1 cellular context compared by ENCODE assay signal in the genomic region with DNA sequence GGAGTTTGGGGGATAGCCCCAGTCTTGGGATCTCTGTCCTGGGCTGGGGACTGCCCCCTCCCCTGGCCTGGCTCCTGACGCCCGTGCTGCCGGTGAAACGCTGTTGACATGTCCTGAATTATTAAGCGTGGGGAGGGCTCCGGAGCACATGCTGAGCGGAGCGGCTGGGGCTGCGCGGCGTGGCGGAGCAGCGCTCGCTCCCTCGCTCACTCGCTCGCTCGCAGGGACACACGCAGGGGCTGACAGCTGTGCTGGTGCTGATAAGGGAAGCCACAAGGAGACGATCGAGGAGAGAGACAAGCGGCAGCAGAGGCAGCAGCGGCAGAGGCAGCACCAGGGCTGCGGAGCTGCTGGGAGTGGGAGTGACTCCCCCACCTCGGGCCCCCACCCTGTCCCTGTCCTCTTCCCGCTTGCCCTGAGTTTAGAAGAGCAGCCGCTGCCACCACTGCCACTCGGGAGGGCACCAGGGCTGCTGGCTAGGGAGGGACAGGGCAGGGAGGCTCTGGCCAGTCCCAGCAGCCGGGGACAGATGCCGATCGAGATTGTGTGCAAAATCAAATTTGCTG.
TF ChIP-seq lines count a peak whose summit lies in the region.

A gene with protein sequence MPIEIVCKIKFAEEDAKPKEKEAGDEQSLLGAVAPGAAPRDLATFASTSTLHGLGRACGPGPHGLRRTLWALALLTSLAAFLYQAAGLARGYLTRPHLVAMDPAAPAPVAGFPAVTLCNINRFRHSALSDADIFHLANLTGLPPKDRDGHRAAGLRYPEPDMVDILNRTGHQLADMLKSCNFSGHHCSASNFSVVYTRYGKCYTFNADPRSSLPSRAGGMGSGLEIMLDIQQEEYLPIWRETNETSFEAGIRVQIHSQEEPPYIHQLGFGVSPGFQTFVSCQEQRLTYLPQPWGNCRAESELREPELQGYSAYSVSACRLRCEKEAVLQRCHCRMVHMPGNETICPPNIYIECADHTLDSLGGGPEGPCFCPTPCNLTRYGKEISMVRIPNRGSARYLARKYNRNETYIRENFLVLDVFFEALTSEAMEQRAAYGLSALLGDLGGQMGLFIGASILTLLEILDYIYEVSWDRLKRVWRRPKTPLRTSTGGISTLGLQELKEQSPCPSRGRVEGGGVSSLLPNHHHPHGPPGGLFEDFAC (plus strand): TSS at position 287 of the 566 bp plus-strand sequence. CDS start 243 bp downstream, at position 530.

TF ChIP-seq in K562, 482 proteins besides CTCF, POLR2A, EP300 and RAD21 (continued from another document and continues in another):
- TF ChIP-seq, protein P1, sequence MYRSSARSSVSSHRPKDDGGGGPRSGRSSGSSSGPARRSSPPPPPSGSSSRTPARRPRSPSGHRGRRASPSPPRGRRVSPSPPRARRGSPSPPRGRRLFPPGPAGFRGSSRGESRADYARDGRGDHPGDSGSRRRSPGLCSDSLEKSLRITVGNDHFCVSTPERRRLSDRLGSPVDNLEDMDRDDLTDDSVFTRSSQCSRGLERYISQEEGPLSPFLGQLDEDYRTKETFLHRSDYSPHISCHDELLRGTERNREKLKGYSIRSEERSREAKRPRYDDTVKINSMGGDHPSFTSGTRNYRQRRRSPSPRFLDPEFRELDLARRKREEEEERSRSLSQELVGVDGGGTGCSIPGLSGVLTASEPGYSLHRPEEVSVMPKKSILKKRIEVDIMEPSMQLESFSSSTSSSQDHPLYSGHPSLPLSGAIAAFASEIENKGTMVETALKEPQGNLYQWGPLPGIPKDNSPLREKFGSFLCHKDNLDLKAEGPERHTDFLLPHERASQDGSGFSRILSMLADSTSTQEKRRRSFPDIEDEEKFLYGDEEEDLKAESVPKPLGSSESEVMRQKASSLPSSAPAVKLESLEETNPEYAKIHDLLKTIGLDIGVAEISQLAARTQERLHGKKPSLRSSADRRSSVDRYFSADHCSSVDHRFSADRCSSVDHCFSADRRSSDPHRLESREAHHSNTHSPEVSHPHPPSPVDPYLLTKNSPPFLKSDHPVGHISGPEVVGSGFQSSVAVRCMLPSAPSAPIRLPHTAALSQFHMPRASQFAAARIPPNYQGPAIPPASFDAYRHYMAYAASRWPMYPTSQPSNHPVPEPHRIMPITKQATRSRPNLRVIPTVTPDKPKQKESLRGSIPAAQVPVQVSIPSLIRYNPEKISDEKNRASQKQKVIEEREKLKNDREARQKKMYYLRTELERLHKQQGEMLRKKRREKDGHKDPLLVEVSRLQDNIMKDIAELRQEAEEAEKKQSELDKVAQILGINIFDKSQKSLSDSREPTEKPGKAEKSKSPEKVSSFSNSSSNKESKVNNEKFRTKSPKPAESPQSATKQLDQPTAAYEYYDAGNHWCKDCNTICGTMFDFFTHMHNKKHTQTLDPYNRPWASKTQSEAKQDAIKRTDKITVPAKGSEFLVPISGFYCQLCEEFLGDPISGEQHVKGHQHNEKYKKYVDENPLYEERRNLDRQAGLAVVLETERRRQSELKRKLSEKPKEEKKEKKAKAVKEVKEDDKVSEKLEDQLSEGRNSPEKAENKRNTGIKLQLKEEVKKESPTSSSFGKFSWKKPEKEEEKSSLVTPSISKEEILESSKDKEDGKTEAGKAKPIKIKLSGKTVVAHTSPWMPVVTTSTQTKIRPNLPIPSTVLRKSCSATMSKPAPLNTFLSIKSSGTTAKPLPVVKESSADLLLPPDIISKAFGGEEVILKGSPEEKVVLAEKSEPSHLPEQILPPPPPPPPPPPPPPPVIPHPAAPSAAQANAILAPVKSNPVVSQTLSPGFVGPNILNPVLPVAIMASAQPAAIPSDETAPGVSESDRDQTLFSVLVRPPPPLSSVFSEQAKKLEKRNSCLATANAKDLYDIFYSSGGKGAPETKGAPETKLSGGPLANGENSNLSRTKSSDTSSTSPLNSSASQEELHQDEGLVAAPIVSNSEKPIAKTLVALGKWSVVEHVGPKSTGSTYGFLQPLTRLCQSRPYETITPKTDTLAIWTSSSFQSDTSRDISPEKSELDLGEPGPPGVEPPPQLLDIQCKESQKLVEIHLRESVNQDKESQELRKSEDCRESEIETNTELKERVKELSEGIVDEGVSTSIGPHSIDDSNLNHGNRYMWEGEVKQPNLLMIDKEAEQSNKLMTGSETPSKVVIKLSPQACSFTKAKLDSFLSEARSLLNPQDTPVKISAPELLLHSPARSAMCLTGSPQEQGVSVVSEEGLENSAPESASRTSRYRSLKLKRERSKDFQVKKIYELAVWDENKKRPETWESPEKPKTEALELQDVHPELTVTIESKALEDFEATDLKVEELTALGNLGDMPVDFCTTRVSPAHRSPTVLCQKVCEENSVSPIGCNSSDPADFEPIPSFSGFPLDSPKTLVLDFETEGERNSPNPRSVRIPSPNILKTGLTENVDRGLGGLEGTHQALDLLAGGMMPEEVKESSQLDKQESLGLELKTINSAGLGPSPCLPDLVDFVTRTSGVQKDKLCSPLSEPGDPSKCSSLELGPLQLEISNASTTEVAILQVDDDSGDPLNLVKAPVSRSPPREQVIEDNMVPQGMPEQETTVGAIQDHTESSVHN (IDR thresholded peaks at IDR 0.05; ENCODE audit: borderline replicate concordance in 1 of 2, low read depth in 1 of 2): peak in 1 of 2 experiments; percentile 78; a peak in 1 of 4 replicates
- TF ChIP-seq FIP1L1 (IDR thresholded peaks at IDR 0.05; ENCODE audit: low read depth, low read length, poor library complexity, severe bottlenecking) (no peak), HDAC6 (IDR thresholded peaks at IDR 0.05; ENCODE audit: low read depth, low read length) (no peak), ATF7 (IDR thresholded peaks at IDR 0.05) (peak; percentile 68), XRCC3 (IDR thresholded peaks at IDR 0.05) (no peak), FOXJ2 (tag; IDR thresholded peaks at IDR 0.05) (peak; percentile 85; the same call in 1 of the 2 replicates), HSF4 (CRISPR knock-in tag; IDR thresholded peaks at IDR 0.05; ENCODE audit: borderline replicate concordance) (no peak), TCF7L2 (IDR thresholded peaks at IDR 0.05; ENCODE audit: low read depth, low read length) (no peak), ETV6 (IDR thresholded peaks at IDR 0.05; ENCODE audit: borderline replicate concordance in 1 of 2, low read depth in 2 of 2, low read length in 1 of 2) (no peak), ETV6 (CRISPR knock-in tag; IDR thresholded peaks at IDR 0.05; ENCODE audit: borderline replicate concordance) (no peak), ZNF217 (CRISPR knock-in tag; IDR thresholded peaks at IDR 0.05) (no peak), NR1H2 (CRISPR knock-in tag; IDR thresholded peaks at IDR 0.05) (no peak), ETV5 (CRISPR knock-in tag; IDR thresholded peaks at IDR 0.05; ENCODE audit: low read depth) (peak; percentile 46; the same call in 1 of the 2 replicates), ATF2 (CRISPR knock-in tag; IDR thresholded peaks at IDR 0.05) (no peak), ZSCAN32 (CRISPR knock-in tag; IDR thresholded peaks at IDR 0.05) (no peak; the same call in 1 of the 2 replicates), KDM2B (CRISPR knock-in tag; IDR thresholded peaks at IDR 0.05) (no peak), ILK (tag; IDR thresholded peaks at IDR 0.05; ENCODE audit: borderline replicate concordance, low read depth) (no peak), TRIM24 (IDR thresholded peaks at IDR 0.05) (peak; percentile 67 to 82; a peak in 3 of 4 replicates), TFAP4 (CRISPR knock-in tag; IDR thresholded peaks at IDR 0.05; ENCODE audit: borderline replicate concordance) (peak; percentile 99), ZNF146 (CRISPR knock-in tag; IDR thresholded peaks at IDR 0.05; ENCODE audit: unreplicated experiment) (no peak), GABPA (tag; conservative IDR thresholded peaks at IDR 0.05; ENCODE audit: low read depth) (no peak), RFX5 (IDR thresholded peaks at IDR 0.05; ENCODE audit: low read depth, low read length) (no peak), ZNF830 (CRISPR knock-in tag; IDR thresholded peaks at IDR 0.05) (no peak), SETDB1 (IDR thresholded peaks at IDR 0.05; ENCODE audit: low read length) (no peak), ATF1 (CRISPR knock-in tag; IDR thresholded peaks at IDR 0.05) (no peak), ATF1 (tag; IDR thresholded peaks at IDR 0.05) (peak; percentile 86), ZKSCAN8 (CRISPR knock-in tag; IDR thresholded peaks at IDR 0.05) (no peak)
- TF ChIP-seq, protein P2, sequence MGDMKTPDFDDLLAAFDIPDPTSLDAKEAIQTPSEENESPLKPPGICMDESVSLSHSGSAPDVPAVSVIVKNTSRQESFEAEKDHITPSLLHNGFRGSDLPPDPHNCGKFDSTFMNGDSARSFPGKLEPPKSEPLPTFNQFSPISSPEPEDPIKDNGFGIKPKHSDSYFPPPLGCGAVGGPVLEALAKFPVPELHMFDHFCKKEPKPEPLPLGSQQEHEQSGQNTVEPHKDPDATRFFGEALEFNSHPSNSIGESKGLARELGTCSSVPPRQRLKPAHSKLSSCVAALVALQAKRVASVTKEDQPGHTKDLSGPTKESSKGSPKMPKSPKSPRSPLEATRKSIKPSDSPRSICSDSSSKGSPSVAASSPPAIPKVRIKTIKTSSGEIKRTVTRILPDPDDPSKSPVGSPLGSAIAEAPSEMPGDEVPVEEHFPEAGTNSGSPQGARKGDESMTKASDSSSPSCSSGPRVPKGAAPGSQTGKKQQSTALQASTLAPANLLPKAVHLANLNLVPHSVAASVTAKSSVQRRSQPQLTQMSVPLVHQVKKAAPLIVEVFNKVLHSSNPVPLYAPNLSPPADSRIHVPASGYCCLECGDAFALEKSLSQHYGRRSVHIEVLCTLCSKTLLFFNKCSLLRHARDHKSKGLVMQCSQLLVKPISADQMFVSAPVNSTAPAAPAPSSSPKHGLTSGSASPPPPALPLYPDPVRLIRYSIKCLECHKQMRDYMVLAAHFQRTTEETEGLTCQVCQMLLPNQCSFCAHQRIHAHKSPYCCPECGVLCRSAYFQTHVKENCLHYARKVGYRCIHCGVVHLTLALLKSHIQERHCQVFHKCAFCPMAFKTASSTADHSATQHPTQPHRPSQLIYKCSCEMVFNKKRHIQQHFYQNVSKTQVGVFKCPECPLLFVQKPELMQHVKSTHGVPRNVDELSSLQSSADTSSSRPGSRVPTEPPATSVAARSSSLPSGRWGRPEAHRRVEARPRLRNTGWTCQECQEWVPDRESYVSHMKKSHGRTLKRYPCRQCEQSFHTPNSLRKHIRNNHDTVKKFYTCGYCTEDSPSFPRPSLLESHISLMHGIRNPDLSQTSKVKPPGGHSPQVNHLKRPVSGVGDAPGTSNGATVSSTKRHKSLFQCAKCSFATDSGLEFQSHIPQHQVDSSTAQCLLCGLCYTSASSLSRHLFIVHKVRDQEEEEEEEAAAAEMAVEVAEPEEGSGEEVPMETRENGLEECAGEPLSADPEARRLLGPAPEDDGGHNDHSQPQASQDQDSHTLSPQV (IDR thresholded peaks at IDR 0.05): peak; percentile 72
- TF ChIP-seq, protein P3, sequence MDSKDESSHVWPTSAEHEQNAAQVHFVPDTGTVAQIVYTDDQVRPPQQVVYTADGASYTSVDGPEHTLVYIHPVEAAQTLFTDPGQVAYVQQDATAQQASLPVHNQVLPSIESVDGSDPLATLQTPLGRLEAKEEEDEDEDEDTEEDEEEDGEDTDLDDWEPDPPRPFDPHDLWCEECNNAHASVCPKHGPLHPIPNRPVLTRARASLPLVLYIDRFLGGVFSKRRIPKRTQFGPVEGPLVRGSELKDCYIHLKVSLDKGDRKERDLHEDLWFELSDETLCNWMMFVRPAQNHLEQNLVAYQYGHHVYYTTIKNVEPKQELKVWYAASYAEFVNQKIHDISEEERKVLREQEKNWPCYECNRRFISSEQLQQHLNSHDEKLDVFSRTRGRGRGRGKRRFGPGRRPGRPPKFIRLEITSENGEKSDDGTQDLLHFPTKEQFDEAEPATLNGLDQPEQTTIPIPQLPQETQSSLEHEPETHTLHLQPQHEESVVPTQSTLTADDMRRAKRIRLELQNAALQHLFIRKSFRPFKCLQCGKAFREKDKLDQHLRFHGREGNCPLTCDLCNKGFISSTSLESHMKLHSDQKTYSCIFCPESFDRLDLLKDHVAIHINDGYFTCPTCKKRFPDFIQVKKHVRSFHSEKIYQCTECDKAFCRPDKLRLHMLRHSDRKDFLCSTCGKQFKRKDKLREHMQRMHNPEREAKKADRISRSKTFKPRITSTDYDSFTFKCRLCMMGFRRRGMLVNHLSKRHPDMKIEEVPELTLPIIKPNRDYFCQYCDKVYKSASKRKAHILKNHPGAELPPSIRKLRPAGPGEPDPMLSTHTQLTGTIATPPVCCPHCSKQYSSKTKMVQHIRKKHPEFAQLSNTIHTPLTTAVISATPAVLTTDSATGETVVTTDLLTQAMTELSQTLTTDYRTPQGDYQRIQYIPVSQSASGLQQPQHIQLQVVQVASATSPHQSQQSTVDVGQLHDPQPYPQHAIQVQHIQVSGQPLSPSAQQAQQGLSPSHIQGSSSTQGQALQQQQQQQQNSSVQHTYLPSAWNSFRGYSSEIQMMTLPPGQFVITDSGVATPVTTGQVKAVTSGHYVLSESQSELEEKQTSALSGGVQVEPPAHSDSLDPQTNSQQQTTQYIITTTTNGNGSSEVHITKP (IDR thresholded peaks at IDR 0.05; ENCODE audit: partially characterized antibody): peak; percentile 28
- TF ChIP-seq, protein P4, sequence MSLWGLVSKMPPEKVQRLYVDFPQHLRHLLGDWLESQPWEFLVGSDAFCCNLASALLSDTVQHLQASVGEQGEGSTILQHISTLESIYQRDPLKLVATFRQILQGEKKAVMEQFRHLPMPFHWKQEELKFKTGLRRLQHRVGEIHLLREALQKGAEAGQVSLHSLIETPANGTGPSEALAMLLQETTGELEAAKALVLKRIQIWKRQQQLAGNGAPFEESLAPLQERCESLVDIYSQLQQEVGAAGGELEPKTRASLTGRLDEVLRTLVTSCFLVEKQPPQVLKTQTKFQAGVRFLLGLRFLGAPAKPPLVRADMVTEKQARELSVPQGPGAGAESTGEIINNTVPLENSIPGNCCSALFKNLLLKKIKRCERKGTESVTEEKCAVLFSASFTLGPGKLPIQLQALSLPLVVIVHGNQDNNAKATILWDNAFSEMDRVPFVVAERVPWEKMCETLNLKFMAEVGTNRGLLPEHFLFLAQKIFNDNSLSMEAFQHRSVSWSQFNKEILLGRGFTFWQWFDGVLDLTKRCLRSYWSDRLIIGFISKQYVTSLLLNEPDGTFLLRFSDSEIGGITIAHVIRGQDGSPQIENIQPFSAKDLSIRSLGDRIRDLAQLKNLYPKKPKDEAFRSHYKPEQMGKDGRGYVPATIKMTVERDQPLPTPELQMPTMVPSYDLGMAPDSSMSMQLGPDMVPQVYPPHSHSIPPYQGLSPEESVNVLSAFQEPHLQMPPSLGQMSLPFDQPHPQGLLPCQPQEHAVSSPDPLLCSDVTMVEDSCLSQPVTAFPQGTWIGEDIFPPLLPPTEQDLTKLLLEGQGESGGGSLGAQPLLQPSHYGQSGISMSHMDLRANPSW (CRISPR knock-in tag; IDR thresholded peaks at IDR 0.05): no peak
